12 cellular contexts compared by ENCODE assay signal in genomic region chr4:144288011-144288903, GRCh38.
DNase-seq lines count a peak whose midpoint lies in the region; ATAC-seq, FAIRE-seq and TF ChIP-seq lines count a peak whose summit lies in the region.
"Had no signal": no experiment of that assay in that cellular context is flagged by ENCODE, and none has a peak within 500 bp of the region (broad histone marks: within the 10 kb centered on the region; RNA-seq: fewer than 3 reads in every experiment).

No MANE protein-coding gene starts in this region.

- H3K27ac ChIP-seq in mammary epithelial cell (ENCODE audit: insufficient read depth, low read depth, low read length) (no peak overlapping the region), sigmoid colon (no peak overlapping the region), pancreas (no peak overlapping the region)
- H3K27ac ChIP-seq: RWPE1, suprapubic skin had no signal

- no peak overlapping the region for H3K9ac ChIP-seq in mammary epithelial cell (ENCODE audit: insufficient read depth, low read length)

- TF ChIP-seq POLR2A in GM12892 (IDR thresholded peaks at IDR 0.05; ENCODE audit: low read depth, low read length) (no peak), sigmoid colon (IDR thresholded peaks at IDR 0.05) (no peak)

- H4K20me1 ChIP-seq in mammary epithelial cell (ENCODE audit: insufficient read depth, low read length), result no peaks in the 10 kb centered on the region

- in situ Hi-C loops in mammary epithelial cell (cut with MboI; ENCODE audit: low sequenced_read_pairs in 2 of 2), result no loop called here

- TF ChIP-seq CTCF in mammary epithelial cell (conservative IDR thresholded peaks at IDR 0.05 in 1 of 2, IDR thresholded peaks at IDR 0.05 in 1 of 2; ENCODE audit: extremely low read depth in 1 of 2, insufficient read depth in 1 of 2, low read depth in 1 of 2, low read length in 2 of 2) (no peak), sigmoid colon (IDR thresholded peaks at IDR 0.05) (no peak), pancreas (IDR thresholded peaks at IDR 0.05) (no peak)

- intact Hi-C loops in mammary epithelial cell (cut with micrococcal nuclease), result no loop called here
- intact Hi-C loops in sigmoid colon (cut with DNase I), result no loop called here
- intact Hi-C loops in pancreas (cut with DNase I), result no loop called here

- CTCF ChIA-PET in mammary epithelial cell (lab: Charles Lee; ENCODE audit: low non-redundant PET), result no interaction called here

- no peak overlapping the region for H2AFZ ChIP-seq in mammary epithelial cell (ENCODE audit: low read depth, low read length)

- H3K79me2 ChIP-seq in mammary epithelial cell (ENCODE audit: insufficient read depth, low read length), result no peaks in the 10 kb centered on the region

- H3K27me3 ChIP-seq in mammary epithelial cell (ENCODE audit: insufficient read depth, low read length), result no peaks in the 10 kb centered on the region
- H3K27me3 ChIP-seq in sigmoid colon, result no peaks in the 10 kb centered on the region
- no peaks in the 10 kb centered on the region for H3K27me3 ChIP-seq in pancreas
- H3K27me3 ChIP-seq: suprapubic skin had no signal

- BruUV-seq in mammary epithelial cell (replicated peaks; lab: Mats Ljungman, UMichigan), result no TSS peak

- H3K36me3 ChIP-seq in mammary epithelial cell (ENCODE audit: insufficient read depth, low read length) (no peaks in the 10 kb centered on the region), sigmoid colon (no peaks in the 10 kb centered on the region), pancreas (no peaks in the 10 kb centered on the region)
- H3K36me3 ChIP-seq: suprapubic skin had no signal

- FAIRE-seq in GM12892 (lab: Jason Lieb, UNC) (peak; percentile 70), pancreas (lab: Jason Lieb, UNC) (no peak)

- peak; percentile 68 for ATAC-seq in GM19455 (IDR thresholded peaks at IDR 0.05; ENCODE audit: unreplicated experiment)
- peak; percentile 89 for ATAC-seq in HG02973 (IDR thresholded peaks at IDR 0.05; ENCODE audit: unreplicated experiment)
- ATAC-seq in pancreas, result no peak
- ATAC-seq: natural killer cell treated with Interleukin-12 subunit alpha and Interleukin-12 subunit beta and Interleukin-15 and Interleukin-18, amount 100 ng/mL, for 72 hours had no signal

- dilution Hi-C loops in mammary epithelial cell (cut with HindIII; ENCODE audit: low sequenced_read_pairs), result no loop called here

- no peak for TF ChIP-seq EP300 in sigmoid colon (IDR thresholded peaks at IDR 0.05)

- no peaks in the 10 kb centered on the region for H3K4me1 ChIP-seq in mammary epithelial cell (ENCODE audit: insufficient read depth, low read length)
- no peaks in the 10 kb centered on the region for H3K4me1 ChIP-seq in sigmoid colon
- H3K4me1 ChIP-seq in pancreas, result no peaks in the 10 kb centered on the region
- H3K4me1 ChIP-seq: suprapubic skin had no signal

- DNase-seq in GM12892 (ENCODE audit: insufficient read length) (no peak), NCI-H226 (peak; percentile 16), mammary epithelial cell (no peak), cerebellar nuclear complex (lab: John Stamatoyannopoulos, UW) (no peak), sigmoid colon (no peak), pancreas (no peak)
- DNase-seq: NCI-H1436 had no signal

- no peak overlapping the region for H3K4me2 ChIP-seq in mammary epithelial cell (ENCODE audit: insufficient read depth, low read depth, low read length)

- H3K4me3 ChIP-seq in mammary epithelial cell (replicated peaks in 1 of 3; ENCODE audit: insufficient read depth in 1 of 3, low read depth in 2 of 3, low read length in 3 of 3) (no peak overlapping the region), sigmoid colon (no peak overlapping the region), pancreas (no peak overlapping the region)
- H3K4me3 ChIP-seq: suprapubic skin had no signal

- H3K9me3 ChIP-seq in mammary epithelial cell (replicated peaks; ENCODE audit: insufficient read depth, low read length), result no peaks in the 10 kb centered on the region
- H3K9me3 ChIP-seq in sigmoid colon, result no peaks in the 10 kb centered on the region
- no peaks in the 10 kb centered on the region for H3K9me3 ChIP-seq in pancreas
- H3K9me3 ChIP-seq: suprapubic skin had no signal

- WGBS in mammary epithelial cell (ENCODE audit: low coverage, missing lambda C conversion rate), result 87% methylated on average over 3 of the region's 6 CpGs
- WGBS in sigmoid colon, 2 donors, result 89 to 90% methylated on average over 6 of the region's 6 CpGs
- WGBS in pancreas, 2 donors, result 69 to 71% methylated on average over 6 of the region's 6 CpGs

Comparison
In these comparisons a context has a peak if more than half of its experiments do, and no peak if none do; other contexts are left out.
1. ATAC-seq: peak in GM19455 (single experiment) and HG02973 (single experiment); none in pancreas (0 of 4).